In genomic region chr22:49934144-49934890, GRCh38 we compare ENCODE assay signal across 8 cellular contexts. TPM values are rescaled to one million over a fixed set of nuclear protein-coding genes. Genes with fewer than 3 reads are reported as not detected.
A peak's percentile ranks its signal among the peaks of the same experiment; 100 is the strongest.
DNase-seq lines count a peak whose midpoint lies in the region; ATAC-seq and TF ChIP-seq lines count a peak whose summit lies in the region.

No MANE protein-coding gene starts in this region.

- no peaks in the 10 kb centered on the region for H3K9me2 ChIP-seq in hepatocyte (replicated peaks; ENCODE audit: insufficient read depth)

- H3K36me3 ChIP-seq in BJ (ENCODE audit: control insufficient read depth, insufficient read depth, low read length), result no peaks in the 10 kb centered on the region
- H3K36me3 ChIP-seq in hepatocyte (replicated peaks; ENCODE audit: insufficient read depth, low read depth), result no peaks in the 10 kb centered on the region
- H3K36me3 ChIP-seq in osteoblast (ENCODE audit: insufficient read depth, low read length), result no peaks in the 10 kb centered on the region

- DNase-seq in BJ (ENCODE audit: low read depth) (no peak), hepatocyte (ENCODE audit: low spot score) (peak; percentile 80), osteoblast (ENCODE audit: insufficient read length, low spot score, missing footprints) (no peak), LoVo (ENCODE audit: low spot score) (no peak), endothelial cell (ENCODE audit: low spot score) (no peak)
- peak; percentile 61 for DNase-seq in stimulated activated naive B cell treated with anti-CD40 and anti-IgM and Interleukin-4, amounts not matched to agents 10 μg/mL and 1 μg/mL and 100 μg/mL, for 72 hours

- H3K27ac Mint-ChIP-seq in activated naive CD8-positive, alpha-beta T cell, result no peak overlapping the region
- H3K27ac Mint-ChIP-seq in stimulated activated naive B cell treated with anti-CD40 and anti-IgM and Interleukin-4, amounts not matched to agents 10 μg/mL and 1 μg/mL and 100 μg/mL, for 72 hours, result peak overlapping the region; percentile 96
- H3K27ac Mint-ChIP-seq in endothelial cell (ENCODE audit: unreplicated experiment), result no peak overlapping the region

- H3K9me3 ChIP-seq in hepatocyte (ENCODE audit: low read depth) (no peaks in the 10 kb centered on the region), osteoblast (ENCODE audit: low read depth, low read length) (no peaks in the 10 kb centered on the region)

- H3K27me3 Mint-ChIP-seq in activated naive CD8-positive, alpha-beta T cell, result no peaks in the 10 kb centered on the region
- H3K27me3 Mint-ChIP-seq in stimulated activated naive B cell treated with anti-CD40 and anti-IgM and Interleukin-4, amounts not matched to agents 10 μg/mL and 1 μg/mL and 100 μg/mL, for 72 hours, result no peaks in the 10 kb centered on the region
- peaks cover 6% of the 10 kb centered on the region for H3K27me3 Mint-ChIP-seq in endothelial cell (ENCODE audit: unreplicated experiment)

- no peak overlapping the region for H2AFZ ChIP-seq in hepatocyte
- H2AFZ ChIP-seq in osteoblast (ENCODE audit: low read length), result no peak overlapping the region

- peaks cover 30% of the 10 kb centered on the region for H3K4me1 Mint-ChIP-seq in activated naive CD8-positive, alpha-beta T cell (ENCODE audit: low read depth)
- peaks cover 43 to 71% of the 10 kb centered on the region in 2 donors for H3K4me1 Mint-ChIP-seq in stimulated activated naive B cell treated with anti-CD40 and anti-IgM and Interleukin-4, amounts not matched to agents 10 μg/mL and 1 μg/mL and 100 μg/mL, for 72 hours
- H3K4me1 Mint-ChIP-seq in endothelial cell (ENCODE audit: unreplicated experiment), result peaks cover 40% of the 10 kb centered on the region

- TF ChIP-seq CTCF in BJ (IDR thresholded peaks at IDR 0.05; ENCODE audit: insufficient read depth, low read depth, low read length) (no peak), hepatocyte (IDR thresholded peaks at IDR 0.05; ENCODE audit: poor library complexity) (no peak), osteoblast (IDR thresholded peaks at IDR 0.05; ENCODE audit: extremely low read depth, low read depth, low read length) (no peak), endothelial cell (IDR thresholded peaks at IDR 0.05; ENCODE audit: unreplicated experiment) (no peak)

- no peak for TF ChIP-seq EP300 in Ishikawa (IDR thresholded peaks at IDR 0.05; ENCODE audit: borderline replicate concordance)

- no peaks in the 10 kb centered on the region for H3K36me3 Mint-ChIP-seq in activated naive CD8-positive, alpha-beta T cell
- H3K36me3 Mint-ChIP-seq in stimulated activated naive B cell treated with anti-CD40 and anti-IgM and Interleukin-4, amounts not matched to agents 10 μg/mL and 1 μg/mL and 100 μg/mL, for 72 hours, result peaks cover 5 to 11% of the 10 kb centered on the region in 2 donors
- no peaks in the 10 kb centered on the region for H3K36me3 Mint-ChIP-seq in endothelial cell (ENCODE audit: low read depth, unreplicated experiment)

- TF ChIP-seq RAD21 in Ishikawa (IDR thresholded peaks at IDR 0.05; ENCODE audit: low read depth), result no peak

- H3K27ac ChIP-seq in hepatocyte (peak overlapping the region; percentile 89), osteoblast (ENCODE audit: low read depth, low read length) (no peak overlapping the region)

- POLR2A ChIA-PET in BJ (lab: Charles Lee), result no interaction called here

- peak overlapping the region; percentile 57 for H3K4me3 ChIP-seq in BJ (ENCODE audit: low read depth, low read length)
- H3K4me3 ChIP-seq in hepatocyte, result no peak overlapping the region
- no peak overlapping the region for H3K4me3 ChIP-seq in osteoblast (ENCODE audit: insufficient read depth, low read length)

- H3K4me2 ChIP-seq in hepatocyte (peak overlapping the region; percentile 68), osteoblast (ENCODE audit: insufficient read depth, low read length) (no peak overlapping the region)

- WGBS in hepatocyte (ENCODE audit: low lambda C conversion rate, missing lambda C conversion rate), result 85% methylated on average over 15 of the region's 24 CpGs

- H3K4me1 ChIP-seq in hepatocyte (ENCODE audit: insufficient read depth), result peaks cover 27% of the 10 kb centered on the region
- H3K4me1 ChIP-seq in osteoblast (ENCODE audit: insufficient read depth, low read length), result peaks cover 3% of the 10 kb centered on the region

- H4K20me1 ChIP-seq in hepatocyte (ENCODE audit: insufficient read depth, poor library complexity, severe bottlenecking) (no peaks in the 10 kb centered on the region), osteoblast (ENCODE audit: insufficient read depth, low read length) (peaks cover 2% of the 10 kb centered on the region)

- ATAC-seq in stimulated activated naive B cell treated with anti-CD40 and anti-IgM and Interleukin-4, amounts not matched to agents 10 μg/mL and 1 μg/mL and 100 μg/mL, for 72 hours (replicated peaks), result peak; percentile 3 to 11

- H3K27me3 ChIP-seq in BJ (ENCODE audit: control insufficient read depth, insufficient read depth, low read length), result no peaks in the 10 kb centered on the region
- H3K27me3 ChIP-seq in hepatocyte, result no peaks in the 10 kb centered on the region
- no peaks in the 10 kb centered on the region for H3K27me3 ChIP-seq in osteoblast (ENCODE audit: insufficient read depth, low read length)

- peak overlapping the region; percentile 17 for H3K4me3 Mint-ChIP-seq in activated naive CD8-positive, alpha-beta T cell
- peak overlapping the region; percentile 85 to 87 for H3K4me3 Mint-ChIP-seq in stimulated activated naive B cell treated with anti-CD40 and anti-IgM and Interleukin-4, amounts not matched to agents 10 μg/mL and 1 μg/mL and 100 μg/mL, for 72 hours
- no peak overlapping the region for H3K4me3 Mint-ChIP-seq in endothelial cell (ENCODE audit: unreplicated experiment)

- H3K9me3 Mint-ChIP-seq in activated naive CD8-positive, alpha-beta T cell (ENCODE audit: low read depth), result no peaks in the 10 kb centered on the region
- H3K9me3 Mint-ChIP-seq in stimulated activated naive B cell treated with anti-CD40 and anti-IgM and Interleukin-4, amounts not matched to agents 10 μg/mL and 1 μg/mL and 100 μg/mL, for 72 hours, result no peaks in the 10 kb centered on the region
- no peaks in the 10 kb centered on the region for H3K9me3 Mint-ChIP-seq in endothelial cell (ENCODE audit: unreplicated experiment)

- H3K79me2 ChIP-seq in hepatocyte (no peaks in the 10 kb centered on the region), osteoblast (ENCODE audit: insufficient read depth, low read length) (no peaks in the 10 kb centered on the region)

- CTCF ChIA-PET in BJ (lab: Yijun Ruan, JAX), result interaction anchor here (5.0 kb wide), 1 partner anchor 96 kb away, joined by 103 read pairs; no protein-coding TSS in a partner anchor

TF ChIP-seq in Ishikawa, 13 proteins besides CTCF, POLR2A, EP300 and RAD21:
- 0 out of 2 replicates have a peak, but pooled peaks have one; percentile 24 for TF ChIP-seq ZBTB7A (IDR thresholded peaks at IDR 0.05; ENCODE audit: low read depth)
- no peak for TF ChIP-seq CREB1 (IDR thresholded peaks at IDR 0.05; ENCODE audit: low read depth)
- no peak for TF ChIP-seq NFIC (IDR thresholded peaks at IDR 0.05)
- TF ChIP-seq USF1 (IDR thresholded peaks at IDR 0.05), result no peak
TF ChIP-seq in Ishikawa: peak in this region for 1.

RNA-seq across cellular contexts. Expression of gene CRELD2, which starts 15.9 kb away (rescaled TPM):
- polyA plus RNA-seq in BJ (2011; rRNA removed) (41.0 and 54.1 TPM in 2 replicates), hepatocyte (129 and 151 TPM in 2 replicates)
- polyA minus RNA-seq in BJ (2011; rRNA and poly(A)+ RNA removed), result 9.6 and 10.0 TPM in 2 replicates
- total RNA-seq in hepatocyte (61.9 and 79.7 TPM in 2 replicates), osteoblast (28.0 and 31.1 TPM in 2 replicates), endothelial cell (ENCODE audit: unreplicated experiment) (207 TPM)

RNA-seq across cellular contexts. Expression of gene ALG12, which starts 16.1 kb away (rescaled TPM):
- polyA plus RNA-seq in BJ (2011; rRNA removed), result 5.5 and 7.9 TPM in 2 replicates
- 4.5 and 5.3 TPM in 2 replicates for polyA minus RNA-seq in BJ (2011; rRNA and poly(A)+ RNA removed)
- total RNA-seq in hepatocyte, result 22.4 and 30.8 TPM in 2 replicates
- 62.6 and 69.6 TPM in 2 replicates for polyA plus RNA-seq in hepatocyte
- total RNA-seq in osteoblast, result 18.8 and 20.0 TPM in 2 replicates
- 23.2 TPM for total RNA-seq in endothelial cell (ENCODE audit: unreplicated experiment)

RNA-seq across cellular contexts. Expression of gene PIM3, which starts 26.3 kb away (rescaled TPM):
- polyA plus RNA-seq in BJ (2011; rRNA removed) (5.8 and 8.3 TPM in 2 replicates), hepatocyte (131 and 138 TPM in 2 replicates)
- polyA minus RNA-seq in BJ (2011; rRNA and poly(A)+ RNA removed), result 2.2 and 2.5 TPM in 2 replicates
- total RNA-seq in hepatocyte (71.8 and 81.1 TPM in 2 replicates), osteoblast (14.4 and 19.9 TPM in 2 replicates), endothelial cell (ENCODE audit: unreplicated experiment) (112 TPM)

Comparison
In these comparisons a context has a peak if more than half of its experiments do, and no peak if none do; other contexts are left out.
1. DNase-seq: peak in hepatocyte (single experiment) and stimulated activated naive B cell treated with anti-CD40 and anti-IgM and Interleukin-4, amounts not matched to agents 10 μg/mL and 1 μg/mL and 100 μg/mL, for 72 hours (single experiment); none in BJ (single experiment), osteoblast (single experiment), LoVo (single experiment) and endothelial cell (single experiment).